8 cellular contexts compared by ENCODE assay signal in the genomic region with DNA sequence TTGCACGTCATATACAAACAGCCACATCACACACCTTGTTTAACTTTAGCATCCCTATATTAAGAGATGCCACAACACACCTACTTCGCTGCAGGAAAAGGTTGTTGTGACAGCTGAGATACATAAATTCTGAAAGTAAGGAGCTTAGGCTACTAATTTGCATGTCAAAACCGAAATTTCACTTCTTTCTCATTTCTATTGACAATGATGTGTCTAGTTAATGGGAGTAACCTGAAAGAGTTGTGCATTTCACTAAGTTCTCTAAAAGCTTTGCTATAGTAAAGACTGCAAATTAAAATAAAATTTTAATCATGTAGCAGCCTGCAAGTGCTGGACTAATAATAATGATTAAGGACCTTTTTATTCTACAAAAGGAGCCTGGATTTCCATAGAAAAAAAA.
"Had no signal": no experiment of that assay in that cellular context is flagged by ENCODE, and none has a peak within 500 bp of the region (broad histone marks: within the 10 kb centered on the region; RNA-seq: fewer than 3 reads in every experiment).

No MANE protein-coding gene starts in this region.

- H3K36me3 Mint-ChIP-seq: IgD-negative memory B cell had no signal

- H3K27ac Mint-ChIP-seq: HFFc6, IgD-negative memory B cell had no signal

- H3K4me3 ChIP-seq: GM23248, HAP-1 had no signal

- H3K9ac ChIP-seq: GM23248 had no signal

- H3K4me3 Mint-ChIP-seq: HFFc6, IgD-negative memory B cell had no signal

- ATAC-seq: HCT116, HepG2 had no signal

- H2AFZ ChIP-seq: GM23248 had no signal

- H3K27me3 Mint-ChIP-seq: IgD-negative memory B cell had no signal

- DNase-seq: GM23248, HFFc6, KBM-7 had no signal

- H3K36me3 ChIP-seq: HAP-1 had no signal

- H3K9me3 ChIP-seq: HAP-1 had no signal

- H3K27ac ChIP-seq: GM23248, HL-60 had no signal

- H3K4me1 Mint-ChIP-seq: IgD-negative memory B cell had no signal
